ENCODE assay signal across 5 cellular contexts in the genomic region with DNA sequence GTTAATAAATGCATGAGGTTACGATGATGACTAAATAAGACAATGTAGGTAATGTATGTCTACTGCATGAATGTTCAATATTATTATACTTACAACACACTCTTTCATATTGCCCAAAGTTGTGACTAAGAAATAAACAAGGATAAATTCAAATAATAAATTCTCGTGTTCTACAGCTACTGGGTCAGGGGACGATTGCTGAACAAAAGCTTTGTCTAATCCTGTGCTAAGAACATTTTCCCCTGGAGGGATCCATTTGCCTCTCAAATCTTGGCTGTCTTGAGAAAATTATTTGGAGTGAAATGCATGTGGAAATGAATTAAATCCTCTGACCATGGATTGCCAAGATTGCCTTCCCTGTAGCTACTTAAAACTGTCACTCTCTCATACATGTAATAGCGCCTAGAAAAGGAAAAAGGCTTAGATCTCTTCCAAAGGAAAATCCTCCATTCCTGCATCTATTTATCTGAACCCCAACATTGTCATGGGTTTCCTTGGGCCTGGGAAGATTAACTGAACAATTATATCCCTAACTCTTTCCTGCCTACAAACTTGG.
"Had no signal": no experiment of that assay in that cellular context is flagged by ENCODE, and none has a peak within 500 bp of the region (broad histone marks: within the 10 kb centered on the region; RNA-seq: fewer than 3 reads in every experiment).

No MANE protein-coding gene starts in this region.

- H3K4me3 Mint-ChIP-seq: GM23338, H9 had no signal

- H2AFZ ChIP-seq: GM23338 had no signal

- DNase-seq: H9, HCEC 1CT, IMR-90 had no signal

- H3K4me2 ChIP-seq: GM23338 had no signal

- H3K27ac Mint-ChIP-seq: GM23338, H9 had no signal

- H3K4me3 ChIP-seq: GM23338, K562 had no signal

- ATAC-seq: GM23338, K562 had no signal
